In the genomic region with DNA sequence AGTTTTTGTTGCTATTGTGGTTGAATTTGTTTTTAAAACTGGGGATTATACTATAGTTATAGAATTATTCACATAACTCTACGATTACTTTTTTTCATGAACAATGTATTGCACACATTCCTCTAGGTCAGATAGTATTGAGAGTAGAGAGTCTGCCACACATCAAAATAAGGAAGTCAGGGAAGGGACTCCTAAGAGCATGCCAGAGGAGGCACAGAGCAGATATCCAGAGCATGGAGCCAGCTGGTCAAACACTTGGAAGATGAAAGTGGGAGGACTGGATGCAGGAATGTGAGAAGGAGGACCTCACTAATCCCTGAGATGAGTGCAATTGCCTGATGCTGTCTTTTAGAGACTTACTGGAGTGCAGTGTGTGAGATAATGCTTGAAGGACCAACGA, we compare ENCODE assay signal across 1 cellular context.
TF ChIP-seq lines count a peak whose summit lies in the region.

No MANE protein-coding gene starts in this region.

TF ChIP-seq in IMR-90, 13 proteins besides CTCF, POLR2A, EP300 and RAD21:
- TF ChIP-seq RFX5 (IDR thresholded peaks at IDR 0.05; ENCODE audit: low read depth, low read length) (no peak), BHLHE40 (IDR thresholded peaks at IDR 0.05; ENCODE audit: low read depth, low read length) (no peak), CHD1 (IDR thresholded peaks at IDR 0.05; ENCODE audit: low read depth, low read length) (no peak), CEBPB (IDR thresholded peaks at IDR 0.05; ENCODE audit: low read depth, low read length) (no peak), FOS (IDR thresholded peaks at IDR 0.05; ENCODE audit: low read depth, low read length) (no peak), SMC3 (IDR thresholded peaks at IDR 0.05; ENCODE audit: low read depth, low read length) (no peak), RCOR1 (IDR thresholded peaks at IDR 0.05; ENCODE audit: insufficient replicate concordance, low read length) (no peak), MXI1 (IDR thresholded peaks at IDR 0.05; ENCODE audit: borderline replicate concordance, low read depth, low read length) (no peak), NFE2L2 (IDR thresholded peaks at IDR 0.05; ENCODE audit: low read depth, low read length) (no peak), MAZ (IDR thresholded peaks at IDR 0.05; ENCODE audit: borderline replicate concordance, low read depth, low read length) (no peak)
- TF ChIP-seq, protein P1, sequence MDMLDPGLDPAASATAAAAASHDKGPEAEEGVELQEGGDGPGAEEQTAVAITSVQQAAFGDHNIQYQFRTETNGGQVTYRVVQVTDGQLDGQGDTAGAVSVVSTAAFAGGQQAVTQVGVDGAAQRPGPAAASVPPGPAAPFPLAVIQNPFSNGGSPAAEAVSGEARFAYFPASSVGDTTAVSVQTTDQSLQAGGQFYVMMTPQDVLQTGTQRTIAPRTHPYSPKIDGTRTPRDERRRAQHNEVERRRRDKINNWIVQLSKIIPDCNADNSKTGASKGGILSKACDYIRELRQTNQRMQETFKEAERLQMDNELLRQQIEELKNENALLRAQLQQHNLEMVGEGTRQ (IDR thresholded peaks at IDR 0.05; ENCODE audit: low read depth, low read length), result no peak
